In genomic region chr16:3009568-3010390, GRCh38 we compare ENCODE assay signal across 14 cellular contexts. TPM values are rescaled to one million over a fixed set of nuclear protein-coding genes. Genes with fewer than 3 reads are reported as not detected.
DNase-seq lines count a peak whose midpoint lies in the region; ATAC-seq and TF ChIP-seq lines count a peak whose summit lies in the region.
"Had no signal": no experiment of that assay in that cellular context is flagged by ENCODE, and none has a peak within 500 bp of the region (broad histone marks: within the 10 kb centered on the region; RNA-seq: fewer than 3 reads in every experiment).

No MANE protein-coding gene starts in this region.

- H3K36me3 Mint-ChIP-seq in GM23338 (ENCODE audit: low read depth): peaks cover 18% of the 10 kb centered on the region
- H3K36me3 Mint-ChIP-seq: immature natural killer cell; stimulated activated naive B cell treated with anti-CD40 and anti-IgM and Interleukin-4, amounts not matched to agents 10 μg/mL and 1 μg/mL and 100 μg/mL, for 72 hours had no signal

- H3K27me3 Mint-ChIP-seq in GM23338 (ENCODE audit: insufficient read depth, low read depth, poor library complexity): peaks cover 54% of the 10 kb centered on the region

- no peak for TF ChIP-seq POLR2A in lower leg skin (IDR thresholded peaks at IDR 0.05)

- H3K9me3 Mint-ChIP-seq in GM23338: no peaks in the 10 kb centered on the region
- H3K9me3 Mint-ChIP-seq: activated CD4-positive, alpha-beta T cell treated with anti-CD3 and anti-CD28 coated beads, Interleukin-2, amount 10 ng/mL, durations not matched to agents 24 days and 14 days; CD4-positive, alpha-beta T cell; immature natural killer cell; stimulated activated naive B cell treated with anti-CD40 and anti-IgM and Interleukin-4, amounts not matched to agents 10 μg/mL and 1 μg/mL and 100 μg/mL, for 72 hours had no signal

- H3K4me3 ChIP-seq in GM23338: peak overlapping the region; percentile 55
- H3K4me3 ChIP-seq in NT2/D1 (ENCODE audit: insufficient read length, low read depth): peak overlapping the region; percentile 36
- H3K4me3 ChIP-seq in osteoblast (ENCODE audit: insufficient read depth, low read length): no peak overlapping the region
- H3K4me3 ChIP-seq in lower leg skin (ENCODE audit: low read depth, poor library complexity, severe bottlenecking): no peak overlapping the region

- H3K9me3 ChIP-seq in NT2/D1 (ENCODE audit: insufficient read depth, low read length) (no peaks in the 10 kb centered on the region), osteoblast (ENCODE audit: low read depth, low read length) (no peaks in the 10 kb centered on the region)

- peaks cover 66% of the 10 kb centered on the region for H3K4me1 Mint-ChIP-seq in GM23338

- H3K4me1 ChIP-seq in GM23338 (ENCODE audit: insufficient read depth) (peaks cover 82% of the 10 kb centered on the region), NT2/D1 (ENCODE audit: insufficient read depth, insufficient read length) (peaks cover 42% of the 10 kb centered on the region), osteoblast (ENCODE audit: insufficient read depth, low read length) (no peaks in the 10 kb centered on the region)

- H3K9ac ChIP-seq in NT2/D1 (ENCODE audit: insufficient read length, low read depth): peak overlapping the region; percentile 79

- H3K4me2 ChIP-seq in GM23338 (peak overlapping the region; percentile 84), osteoblast (ENCODE audit: insufficient read depth, low read length) (no peak overlapping the region)

- H3K27me3 ChIP-seq in GM23338 (ENCODE audit: insufficient read depth) (peaks cover 11% of the 10 kb centered on the region), NT2/D1 (ENCODE audit: insufficient read depth, insufficient read length) (peaks cover 33% of the 10 kb centered on the region), osteoblast (ENCODE audit: insufficient read depth, low read length) (peaks cover 88% of the 10 kb centered on the region)

- no peaks in the 10 kb centered on the region; the same call in 1 of the 2 replicates for H3K79me2 ChIP-seq in GM23338 (replicated peaks; ENCODE audit: insufficient read depth)
- no peaks in the 10 kb centered on the region for H3K79me2 ChIP-seq in osteoblast (ENCODE audit: insufficient read depth, low read length)

- peak overlapping the region; percentile 100 for H3K27ac Mint-ChIP-seq in GM23338
- H3K27ac Mint-ChIP-seq: activated CD4-positive, alpha-beta T cell treated with anti-CD3 and anti-CD28 coated beads, Interleukin-2, amount 10 ng/mL, durations not matched to agents 24 days and 14 days; CD4-positive, alpha-beta T cell; immature natural killer cell; stimulated activated naive B cell treated with anti-CD40 and anti-IgM and Interleukin-4, amounts not matched to agents 10 μg/mL and 1 μg/mL and 100 μg/mL, for 72 hours had no signal

- H3K36me3 ChIP-seq in GM23338 (ENCODE audit: insufficient read depth) (no peaks in the 10 kb centered on the region), NT2/D1 (ENCODE audit: insufficient read depth, insufficient read length, low read length) (peaks cover 15% of the 10 kb centered on the region), osteoblast (ENCODE audit: insufficient read depth, low read length) (no peaks in the 10 kb centered on the region)

- H2AFZ ChIP-seq in GM23338 (no peak overlapping the region), osteoblast (ENCODE audit: low read length) (no peak overlapping the region)

- H3K9me2 ChIP-seq in GM23338 (ENCODE audit: insufficient read depth): no peaks in the 10 kb centered on the region

- H3F3A ChIP-seq in GM23338 (replicated peaks; ENCODE audit: low read depth): peaks cover 58% of the 10 kb centered on the region

- peak overlapping the region; percentile 82 for H3K4me3 Mint-ChIP-seq in GM23338
- H3K4me3 Mint-ChIP-seq: activated CD4-positive, alpha-beta T cell treated with anti-CD3 and anti-CD28 coated beads, Interleukin-2, amount 10 ng/mL, durations not matched to agents 24 days and 14 days; CD4-positive, alpha-beta T cell; stimulated activated naive B cell treated with anti-CD40 and anti-IgM and Interleukin-4, amounts not matched to agents 10 μg/mL and 1 μg/mL and 100 μg/mL, for 72 hours had no signal

- peak overlapping the region; percentile 100 for H3K27ac ChIP-seq in GM23338 (ENCODE audit: low read depth)
- H3K27ac ChIP-seq in osteoblast (ENCODE audit: low read depth, low read length): no peak overlapping the region

- WGBS in lower leg skin, 2 donors: 48 to 53% methylated on average over 16 to 21 of the region's 21 CpGs

- TF ChIP-seq CTCF in GM23338 (conservative IDR thresholded peaks at IDR 0.05; ENCODE audit: low read depth in 2 of 2) (no peak), osteoblast (IDR thresholded peaks at IDR 0.05; ENCODE audit: extremely low read depth, low read depth, low read length) (no peak), lower leg skin (IDR thresholded peaks at IDR 0.05) (no peak)

- H4K20me1 ChIP-seq in GM23338 (replicated peaks; ENCODE audit: insufficient read depth) (peaks cover 1% of the 10 kb centered on the region; the same call in 1 of the 2 replicates), osteoblast (ENCODE audit: insufficient read depth, low read length) (no peaks in the 10 kb centered on the region)

- peak; percentile 20 for ATAC-seq in GM23338
- ATAC-seq in HG03280 (IDR thresholded peaks at IDR 0.05; ENCODE audit: unreplicated experiment): no peak
- ATAC-seq: stimulated activated naive B cell treated with anti-CD40 and anti-IgM and Interleukin-4, amounts not matched to agents 10 μg/mL and 1 μg/mL and 100 μg/mL, for 72 hours had no signal

- DNase-seq in GM23338 (ENCODE audit: low spot score): peak; percentile 97
- no peak for DNase-seq in NT2/D1 (ENCODE audit: low read depth, low spot score)
- DNase-seq in iPS DF 19.7 (ENCODE audit: low read depth, low spot score): peak; percentile 83
- DNase-seq in osteoblast (ENCODE audit: insufficient read length, low spot score, missing footprints): peak; percentile 89
- no peak for DNase-seq in lower leg skin (ENCODE audit: low spot score in 2 of 2)
- DNase-seq in dermis blood vessel endothelial cell: no peak
- DNase-seq in LoVo (ENCODE audit: low spot score): no peak
- DNase-seq: activated CD4-positive, alpha-beta T cell treated with anti-CD3 and anti-CD28 coated beads, Interleukin-2, amount 10 ng/mL, durations not matched to agents 24 days and 14 days; CD4-positive, alpha-beta T cell; immature natural killer cell; NCI-H774; occipital lobe; stimulated activated naive B cell treated with anti-CD40 and anti-IgM and Interleukin-4, amounts not matched to agents 10 μg/mL and 1 μg/mL and 100 μg/mL, for 72 hours had no signal

- intact Hi-C loops in lower leg skin (cut with DNase I; ENCODE audit: low total_unique reads): no loop called here

TF ChIP-seq in GM23338, 12 proteins besides CTCF, POLR2A, EP300 and RAD21 (continues in another document):
- TF ChIP-seq ETS1 (IDR thresholded peaks at IDR 0.05): 0 out of 2 replicates have a peak, but pooled peaks have one; percentile 17
- TF ChIP-seq STAT1 (IDR thresholded peaks at IDR 0.05; ENCODE audit: unreplicated experiment): no peak

RNA-seq across cellular contexts. Expression of gene CLDN9, which starts 2.9 kb away (rescaled TPM):
- total RNA-seq in GM23338 (2014; rRNA removed; shearing (Covaris generic)): 1.0 and 3.0 TPM in 2 replicates
- polyA plus RNA-seq in GM23338 (2016; fragmentation: Nextera tagmentation; extraction: Ambion mirVana): 1.3 and 1.8 TPM in 2 replicates
- total RNA-seq in osteoblast: not detected in 2 replicates
- under 1 TPM in 2 of 4 donors, not detected in 2; 0.15 to 0.23 TPM for total RNA-seq in lower leg skin
- not detected in 2 replicates for total RNA-seq in dermis blood vessel endothelial cell
- total RNA-seq: activated CD4-positive, alpha-beta T cell treated with anti-CD3 and anti-CD28 coated beads, Interleukin-2, amount 10 ng/mL, durations not matched to agents 24 days and 14 days; CD4-positive, alpha-beta T cell; occipital lobe had no signal
- polyA plus RNA-seq: immature natural killer cell had no signal

RNA-seq across cellular contexts. Expression of gene CLDN6, which starts 8.2 kb away (rescaled TPM):
- total RNA-seq in GM23338 (2014; rRNA removed; shearing (Covaris generic)): 961 and 1,028 TPM in 2 replicates
- polyA plus RNA-seq in GM23338 (2016; fragmentation: Nextera tagmentation; extraction: Ambion mirVana): 537 and 551 TPM in 2 replicates
- total RNA-seq in osteoblast (under 0.01 TPM in 1 of 2 replicates, not detected in the other), lower leg skin (not detected), dermis blood vessel endothelial cell (not detected in 2 replicates)
- total RNA-seq: activated CD4-positive, alpha-beta T cell treated with anti-CD3 and anti-CD28 coated beads, Interleukin-2, amount 10 ng/mL, durations not matched to agents 24 days and 14 days; CD4-positive, alpha-beta T cell; occipital lobe had no signal
- polyA plus RNA-seq: immature natural killer cell had no signal

RNA-seq across cellular contexts. Expression of gene TNFRSF12A, which starts 10.4 kb away (rescaled TPM):
- total RNA-seq in GM23338 (2014; rRNA removed; shearing (Covaris generic)): 78.0 and 100.0 TPM in 2 replicates
- 152 and 155 TPM in 2 replicates for polyA plus RNA-seq in GM23338 (2016; fragmentation: Nextera tagmentation; extraction: Ambion mirVana)
- total RNA-seq in osteoblast (143 and 159 TPM in 2 replicates), lower leg skin (10 to 100 TPM; 11.7 to 60.0 (median 23.6) TPM), dermis blood vessel endothelial cell (45.4 and 48.2 TPM in 2 replicates)

RNA-seq across cellular contexts. Expression of gene HCFC1R1, which starts 14.0 kb away (rescaled TPM):
- total RNA-seq in GM23338 (2014; rRNA removed; shearing (Covaris generic)): 17.5 and 30.2 TPM in 2 replicates
- polyA plus RNA-seq in GM23338 (2016; fragmentation: Nextera tagmentation; extraction: Ambion mirVana): 192 and 211 TPM in 2 replicates
- total RNA-seq in osteoblast (20.3 and 21.2 TPM in 2 replicates), lower leg skin (10 to 100 TPM; 27.5 to 41.5 (median 31.9) TPM), dermis blood vessel endothelial cell (2.6 and 5.2 TPM in 2 replicates)

RNA-seq across cellular contexts. Expression of gene THOC6, which starts 14.1 kb away (rescaled TPM):
- 71.4 and 86.6 TPM in 2 replicates for total RNA-seq in GM23338 (2014; rRNA removed; shearing (Covaris generic))
- 90.6 and 96.1 TPM in 2 replicates for polyA plus RNA-seq in GM23338 (2016; fragmentation: Nextera tagmentation; extraction: Ambion mirVana)
- total RNA-seq in osteoblast (21.8 and 23.5 TPM in 2 replicates), lower leg skin (10 to 100 TPM; 13.2 to 22.1 (median 20.1) TPM), dermis blood vessel endothelial cell (21.4 and 25.4 TPM in 2 replicates)

Comparison
In these comparisons a context has a peak if more than half of its experiments do, and no peak if none do; other contexts are left out.
1. DNase-seq: peak in GM23338 (single experiment), iPS DF 19.7 (single experiment) and osteoblast (single experiment); none in NT2/D1 (single experiment), lower leg skin (0 of 2), dermis blood vessel endothelial cell (single experiment) and LoVo (single experiment).
2. H3K4me3 ChIP-seq: peak in GM23338 (single experiment) and NT2/D1 (single experiment); none in osteoblast (single experiment) and lower leg skin (single experiment).
3. RNA of gene CLDN6, which starts 8.2 kb away (total RNA-seq): 961 to 1,028 TPM in GM23338; under 0.01 TPM in osteoblast, not detected in lower leg skin and not detected in dermis blood vessel endothelial cell; every median in the first group is over 100 times any median in the second.